Comparison of ENCODE assay signal across 20 cellular contexts in genomic region chr6:37569999-37570776, GRCh38.
DNase-seq lines count a peak whose midpoint lies in the region; ATAC-seq, FAIRE-seq and TF ChIP-seq lines count a peak whose summit lies in the region.
"Had no signal": no experiment of that assay in that cellular context is flagged by ENCODE, and none has a peak within 500 bp of the region (broad histone marks: within the 10 kb centered on the region; RNA-seq: fewer than 3 reads in every experiment).

No MANE protein-coding gene starts in this region.

- H3K79me2 ChIP-seq in HepG2 (ENCODE audit: insufficient read depth, low read length), result no peaks in the 10 kb centered on the region

- H3K27me3 Mint-ChIP-seq in stimulated activated naive B cell treated with anti-CD40 and anti-IgM and Interleukin-4, amounts not matched to agents 10 μg/mL and 1 μg/mL and 100 μg/mL, for 72 hours, result no peaks in the 10 kb centered on the region

- no peak for FAIRE-seq in HepG2 (lab: Jason Lieb, UNC)
- FAIRE-seq: islet of Langerhans had no signal

- H3K4me1 ChIP-seq in HepG2 (ENCODE audit: insufficient read depth, low read length) (no peaks in the 10 kb centered on the region), right lobe of liver (peaks cover 0 to 8% (median 0%) of the 10 kb centered on the region in 4 donors), ectodermal cell (ENCODE audit: control insufficient read depth, insufficient read depth, low read length) (peaks cover 35% of the 10 kb centered on the region)

- no peaks in the 10 kb centered on the region for H4K20me1 ChIP-seq in HepG2 (ENCODE audit: insufficient read depth, low read length)

- no peaks in the 10 kb centered on the region for H3K9me3 Mint-ChIP-seq in stimulated activated naive B cell treated with anti-CD40 and anti-IgM and Interleukin-4, amounts not matched to agents 10 μg/mL and 1 μg/mL and 100 μg/mL, for 72 hours
- H3K9me3 Mint-ChIP-seq: activated T-helper 2 cell treated with anti-CD3 and anti-CD28 coated beads, Interferon-gamma antibody, Interleukin-2, Interleukin-4, amounts not matched to agents 10 μg/mL and 5 μg/mL and 100 μg/mL, durations not matched to agents 14 hours and 24 hours and 36 hours; central memory CD8-positive, alpha-beta T cell; T-helper 1 cell treated with Interleukin-12 subunit alpha and Interleukin-12 subunit beta and Interleukin-4 antibody, amounts not matched to agents 30 μg/mL and 1 μg/mL, for 36 hours had no signal

- H2AFZ ChIP-seq in HepG2 (ENCODE audit: low read length), result no peak overlapping the region

- in situ Hi-C loops in HepG2 (cut with HindIII; ENCODE audit: extremely low pct_ligation_motif_present, low pct_unique_long_range_greater_than_20kb), result loop anchor here (5.0 kb wide), 1 partner anchor 83 kb away; no protein-coding TSS in a partner anchor

- H3K27me3 ChIP-seq in HepG2 (ENCODE audit: control insufficient read depth in 1 of 2, insufficient read depth in 2 of 2, low read length in 2 of 2), result peaks cover 9 to 62% of the 10 kb centered on the region in 2 experiments
- H3K27me3 ChIP-seq in right lobe of liver, result peaks cover 0 to 4% of the 10 kb centered on the region in 2 donors
- no peaks in the 10 kb centered on the region for H3K27me3 ChIP-seq in ectodermal cell (ENCODE audit: control insufficient read depth, insufficient read depth, low read length, poor library complexity, severe bottlenecking)
- H3K27me3 ChIP-seq: adrenal gland had no signal

- TF ChIP-seq RAD21 in HepG2 (CRISPR knock-in tag; IDR thresholded peaks at IDR 0.05), result no peak

- no peak overlapping the region for H3K4me3 ChIP-seq in HepG2 (replicated peaks in 1 of 3; ENCODE audit: insufficient read depth in 1 of 3, low read depth in 2 of 3, low read length in 3 of 3)
- H3K4me3 ChIP-seq in right lobe of liver, result no peak overlapping the region
- H3K4me3 ChIP-seq in ectodermal cell (ENCODE audit: insufficient read depth, low read depth, low read length), result no peak overlapping the region
- H3K4me3 ChIP-seq: adrenal gland, lower lobe of right lung had no signal

- CTCF ChIA-PET in HepG2 (lab: Yijun Ruan, JAX; ENCODE audit: low intra/inter-chr PET ratio, low total read pairs), result no interaction called here

- POLR2A ChIA-PET in HepG2 (lab: Yijun Ruan, JAX), result no interaction called here

- H3K4me1 Mint-ChIP-seq in stimulated activated naive B cell treated with anti-CD40 and anti-IgM and Interleukin-4, amounts not matched to agents 10 μg/mL and 1 μg/mL and 100 μg/mL, for 72 hours, result peaks cover 29 to 46% of the 10 kb centered on the region in 2 donors
- H3K4me1 Mint-ChIP-seq: central memory CD8-positive, alpha-beta T cell had no signal

- H3K9me3 ChIP-seq in HepG2 (ENCODE audit: low read length) (no peaks in the 10 kb centered on the region), right lobe of liver (no peaks in the 10 kb centered on the region), ectodermal cell (ENCODE audit: control insufficient read depth, low read length) (no peaks in the 10 kb centered on the region)
- H3K9me3 ChIP-seq: adrenal gland, lower lobe of right lung had no signal

- 33% methylated on average over 16 of the region's 16 CpGs for WGBS in HepG2 (ENCODE audit: low lambda C conversion rate)
- WGBS in right lobe of liver (ENCODE audit: insufficient coverage, low coverage, low lambda C conversion rate, missing lambda C conversion rate), result 40% methylated on average over 16 of the region's 16 CpGs
- WGBS in ectodermal cell, 2 experiments, result 64% methylated on average over 16 of the region's 16 CpGs

- H3K36me3 ChIP-seq in HepG2 (replicated peaks in 1 of 2; ENCODE audit: control insufficient read depth in 1 of 2, insufficient read depth in 2 of 2, low read length in 2 of 2) (no peaks in the 10 kb centered on the region), right lobe of liver (no peaks in the 10 kb centered on the region), ectodermal cell (ENCODE audit: control insufficient read depth, insufficient read depth, low read length) (no peaks in the 10 kb centered on the region)
- H3K36me3 ChIP-seq: adrenal gland, lower lobe of right lung had no signal

- no peaks in the 10 kb centered on the region for H3K36me3 Mint-ChIP-seq in stimulated activated naive B cell treated with anti-CD40 and anti-IgM and Interleukin-4, amounts not matched to agents 10 μg/mL and 1 μg/mL and 100 μg/mL, for 72 hours

- no TSS peak for BruUV-seq in HepG2 (replicated peaks; lab: Mats Ljungman, UMichigan)

- H3K27ac ChIP-seq in HepG2 (ENCODE audit: extremely low read length, insufficient read depth, low read length), result no peak overlapping the region
- H3K27ac ChIP-seq in right lobe of liver, result no peak overlapping the region
- peak overlapping the region; percentile 60 for H3K27ac ChIP-seq in ectodermal cell (ENCODE audit: insufficient read depth, low read depth, low read length, poor library complexity, severe bottlenecking)
- H3K27ac ChIP-seq: adrenal gland, lower lobe of right lung had no signal

- DNase-seq in HepG2 (ENCODE audit: low spot score), result no peak
- DNase-seq in right lobe of liver, result no peak
- peak; percentile 81 for DNase-seq in NCI-H82 treated with DMSO at 0.1 percent for 48 hours (lab: John Stamatoyannopoulos, UW; ENCODE audit: unreplicated experiment)
- no peak for DNase-seq in stimulated activated naive B cell treated with anti-CD40 and anti-IgM and Interleukin-4, amounts not matched to agents 10 μg/mL and 1 μg/mL and 100 μg/mL, for 72 hours
- no peak for DNase-seq in NCI-H187 treated with DMSO at 0.1 percent for 48 hours (lab: John Stamatoyannopoulos, UW)
- DNase-seq in HCEC 1CT, result no peak
- DNase-seq: activated CD4-positive, alpha-beta T cell treated with anti-CD3 and anti-CD28 coated beads for 1 hour; adrenal gland; effector CD8-positive, alpha-beta T cell; lower lobe of right lung; NCI-H1105 treated with DMSO at 0.1 percent for 48 hours; SIG-M5; stimulated activated CD4-positive, alpha-beta T cell treated with anti-CD3 and anti-CD28 coated beads, Interleukin-2, amount 100 ng/mL, for 24 hours had no signal

- peak overlapping the region; percentile 44 to 46 for H3K4me3 Mint-ChIP-seq in stimulated activated naive B cell treated with anti-CD40 and anti-IgM and Interleukin-4, amounts not matched to agents 10 μg/mL and 1 μg/mL and 100 μg/mL, for 72 hours
- H3K4me3 Mint-ChIP-seq: central memory CD8-positive, alpha-beta T cell; T-helper 1 cell treated with Interleukin-12 subunit alpha and Interleukin-12 subunit beta and Interleukin-4 antibody, amounts not matched to agents 30 μg/mL and 1 μg/mL, for 36 hours had no signal

- TF ChIP-seq POLR2A in HepG2 (IDR thresholded peaks at IDR 0.05; ENCODE audit: insufficient read depth in 1 of 2, low read depth in 2 of 2, low read length in 2 of 2), result no peak
- no peak for TF ChIP-seq POLR2A in right lobe of liver (IDR thresholded peaks at IDR 0.05)

- H3K27ac Mint-ChIP-seq in stimulated activated naive B cell treated with anti-CD40 and anti-IgM and Interleukin-4, amounts not matched to agents 10 μg/mL and 1 μg/mL and 100 μg/mL, for 72 hours, result peak overlapping the region; percentile 68
- H3K27ac Mint-ChIP-seq: activated T-helper 2 cell treated with anti-CD3 and anti-CD28 coated beads, Interferon-gamma antibody, Interleukin-2, Interleukin-4, amounts not matched to agents 10 μg/mL and 5 μg/mL and 100 μg/mL, durations not matched to agents 14 hours and 24 hours and 36 hours; T-helper 1 cell treated with Interleukin-12 subunit alpha and Interleukin-12 subunit beta and Interleukin-4 antibody, amounts not matched to agents 30 μg/mL and 1 μg/mL, for 36 hours had no signal

- TF ChIP-seq CTCF in HepG2 (CRISPR knock-in tag; IDR thresholded peaks at IDR 0.05) (no peak), right lobe of liver (IDR thresholded peaks at IDR 0.05) (no peak)

- TF ChIP-seq EP300 in HepG2 (IDR thresholded peaks at IDR 0.05; ENCODE audit: low read depth in 2 of 2, low read length in 2 of 2), result no peak
- TF ChIP-seq EP300 in HepG2 (CRISPR knock-in tag; IDR thresholded peaks at IDR 0.05; ENCODE audit: borderline replicate concordance), result no peak

- H3K4me2 ChIP-seq in HepG2 (ENCODE audit: low read depth, low read length), result no peak overlapping the region

- H3K9ac ChIP-seq in HepG2 (ENCODE audit: insufficient read depth, low read depth, low read length), result no peak overlapping the region

- ATAC-seq in HepG2 (no peak; the same call in 2 of the 3 replicates), right lobe of liver (no peak), HG03439 (IDR thresholded peaks at IDR 0.05; ENCODE audit: unreplicated experiment) (no peak)
- peak; percentile 51 to 53 for ATAC-seq in stimulated activated naive B cell treated with anti-CD40 and anti-IgM and Interleukin-4, amounts not matched to agents 10 μg/mL and 1 μg/mL and 100 μg/mL, for 72 hours (replicated peaks)
- ATAC-seq: HCT116, lower lobe of right lung had no signal

- intact Hi-C loops in HepG2 (cut with micrococcal nuclease; ENCODE audit: unreplicated experiment), result loop anchor here (10.0 kb wide), 1 partner anchor 195 kb away; no protein-coding TSS in a partner anchor
- intact Hi-C loops in right lobe of liver (cut with DNase I), result loop anchor here (5.0 to 10.0 kb wide), 2 partner anchors 88 to 115 kb away; no protein-coding TSS in a partner anchor

TF ChIP-seq in HepG2, 621 proteins besides CTCF, POLR2A, EP300 and RAD21:
- TF ChIP-seq ZBTB25 (CRISPR knock-in tag; IDR thresholded peaks at IDR 0.05), result no peak
- TF ChIP-seq ZNF234 (CRISPR knock-in tag; conservative IDR thresholded peaks at IDR 0.05), result no peak
- TF ChIP-seq FOXO4 (CRISPR knock-in tag; conservative IDR thresholded peaks at IDR 0.05), result 0 out of 2 replicates have a peak, but pooled peaks have one; percentile 40
TF ChIP-seq in HepG2: peak in this region for 1.

Comparison
In these comparisons a context has a peak if more than half of its experiments do, and no peak if none do; other contexts are left out.
1. ATAC-seq: peak in stimulated activated naive B cell treated with anti-CD40 and anti-IgM and Interleukin-4, amounts not matched to agents 10 μg/mL and 1 μg/mL and 100 μg/mL, for 72 hours (2 of 2); none in HepG2 (single experiment), right lobe of liver (0 of 4) and HG03439 (single experiment).